In the genomic region with DNA sequence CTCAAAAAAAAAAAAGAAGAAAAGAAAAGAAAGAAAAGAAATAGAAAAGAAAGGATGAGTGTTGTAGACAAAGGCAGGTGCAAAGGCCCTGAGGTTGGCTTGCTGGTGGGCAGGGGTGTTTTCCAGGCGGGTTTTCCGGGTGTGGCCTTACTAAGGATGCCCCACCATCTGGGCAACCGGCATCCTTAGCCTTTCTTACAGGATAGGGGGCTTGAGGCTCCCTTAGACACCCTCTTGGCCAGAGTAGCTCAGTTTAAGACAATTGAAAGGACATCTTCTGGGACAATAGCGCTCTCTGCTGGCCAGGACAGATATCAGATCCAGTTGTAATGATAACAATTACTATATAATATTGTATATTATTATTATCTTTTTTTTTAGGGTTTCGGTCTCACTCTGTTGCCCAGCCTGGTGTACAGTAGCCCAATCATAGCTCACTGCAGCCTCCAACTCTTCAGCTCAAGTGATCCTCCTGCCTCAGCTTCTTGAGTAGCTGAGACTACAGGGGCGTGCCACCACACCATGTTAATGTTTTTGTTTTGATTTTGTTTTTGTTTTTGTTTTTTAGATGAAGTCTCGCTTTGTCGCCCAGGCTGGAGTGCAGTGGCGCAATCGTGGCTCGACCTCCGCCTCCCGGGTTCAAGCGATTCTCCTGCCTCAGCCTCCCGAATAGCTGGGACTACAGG, we compare ENCODE assay signal across 8 cellular contexts. TPM values are rescaled to one million over a fixed set of nuclear protein-coding genes. Genes with fewer than 3 reads are reported as not detected.
A peak's percentile ranks its signal among the peaks of the same experiment; 100 is the strongest.
DNase-seq lines count a peak whose midpoint lies in the region; ATAC-seq and TF ChIP-seq lines count a peak whose summit lies in the region.

No MANE protein-coding gene starts in this region.

- H3K27me3 Mint-ChIP-seq in activated CD8-positive, alpha-beta memory T cell treated with anti-CD3 and anti-CD28 coated beads, Interleukin-2, amount 10 ng/mL, durations not matched to agents 7 days and 5 days, result peaks cover 12% of the 10 kb centered on the region

- H3K4me1 ChIP-seq in HAP-1 (peaks cover 10% of the 10 kb centered on the region), psoas muscle (peaks cover 17% of the 10 kb centered on the region)

- H3K4me1 Mint-ChIP-seq in activated CD8-positive, alpha-beta memory T cell treated with anti-CD3 and anti-CD28 coated beads, Interleukin-2, amount 10 ng/mL, durations not matched to agents 7 days and 5 days, result peaks cover 27% of the 10 kb centered on the region

- TF ChIP-seq CTCF in psoas muscle (IDR thresholded peaks at IDR 0.05), result peak; percentile 37

- H3K36me3 Mint-ChIP-seq in activated CD8-positive, alpha-beta memory T cell treated with anti-CD3 and anti-CD28 coated beads, Interleukin-2, amount 10 ng/mL, durations not matched to agents 7 days and 5 days, result no peaks in the 10 kb centered on the region

- in situ Hi-C loops in HAP-1 (cut with MboI; ENCODE audit: low sequenced_read_pairs), result no loop called here

- no peak overlapping the region for H3K4me3 Mint-ChIP-seq in activated CD8-positive, alpha-beta memory T cell treated with anti-CD3 and anti-CD28 coated beads, Interleukin-2, amount 10 ng/mL, durations not matched to agents 7 days and 5 days

- H3K9me3 ChIP-seq in HAP-1 (no peaks in the 10 kb centered on the region), psoas muscle (no peaks in the 10 kb centered on the region)

- intact Hi-C loops in psoas muscle (cut with DNase I), result loop anchor here (5.0 kb wide), 1 partner anchor 42 kb away; no protein-coding TSS in a partner anchor

- H3K36me3 ChIP-seq in HAP-1 (replicated peaks) (no peaks in the 10 kb centered on the region), psoas muscle (ENCODE audit: insufficient read depth in 1 of 2, low read depth in 1 of 2) (peaks cover 0 to 17% of the 10 kb centered on the region in 2 donors)

- H3K4me3 ChIP-seq in HAP-1, result no peak overlapping the region
- no peak overlapping the region for H3K4me3 ChIP-seq in psoas muscle

- CTCF ChIA-PET in activated CD8-positive, alpha-beta memory T cell treated with anti-CD3 and anti-CD28 coated beads, Interleukin-2, amount 10 ng/mL, durations not matched to agents 7 days and 5 days (lab: Charles Lee), result interaction anchor here (0.5 to 7.5 kb wide), 61 partner anchors 8 to 439 kb away, joined by 3 to 147 read pairs (median 5); a partner anchor contains a TSS

- DNase-seq in Ammon's horn (ENCODE audit: low spot score) (peak; percentile 52), HAP-1 (ENCODE audit: low spot score in 2 of 2) (peak; percentile 49 to 81), NOMO-1 (lab: John Stamatoyannopoulos, UW; ENCODE audit: unreplicated experiment in 2 of 2) (peak; percentile 26 to 67), psoas muscle (no peak)
- DNase-seq in activated CD8-positive, alpha-beta memory T cell treated with anti-CD3 and anti-CD28 coated beads, Interleukin-2, amount 10 ng/mL, durations not matched to agents 7 days and 5 days, result peak; percentile 86

- H3K27me3 ChIP-seq in HAP-1 (ENCODE audit: low read depth) (no peaks in the 10 kb centered on the region), psoas muscle (ENCODE audit: insufficient read depth in 3 of 3, low read length in 2 of 3) (no peaks in the 10 kb centered on the region)

- H3K27ac ChIP-seq in psoas muscle, result no peak overlapping the region

- WGBS in psoas muscle, 3 donors, result 45 to 49% (median 46%) methylated on average over 15 of the region's 15 CpGs

- H3K9me3 Mint-ChIP-seq in activated CD8-positive, alpha-beta memory T cell treated with anti-CD3 and anti-CD28 coated beads, Interleukin-2, amount 10 ng/mL, durations not matched to agents 7 days and 5 days (ENCODE audit: low read depth), result no peaks in the 10 kb centered on the region

- no peak overlapping the region for H3K27ac Mint-ChIP-seq in activated CD8-positive, alpha-beta memory T cell treated with anti-CD3 and anti-CD28 coated beads, Interleukin-2, amount 10 ng/mL, durations not matched to agents 7 days and 5 days

- peak; percentile 21 for ATAC-seq in activated CD8-positive, alpha-beta memory T cell treated with anti-CD3 and anti-CD28 coated beads, Interleukin-2, amount 10 ng/mL, durations not matched to agents 7 days and 5 days
- ATAC-seq in esophagus mucosa, result peak; percentile 23
- no peak for ATAC-seq in psoas muscle
- ATAC-seq in HG03442 (IDR thresholded peaks at IDR 0.05; ENCODE audit: unreplicated experiment), result no peak
- no peak for ATAC-seq in GM18867 (IDR thresholded peaks at IDR 0.05; ENCODE audit: unreplicated experiment)

RNA-seq across cellular contexts. Expression of a gene that starts 1.4 kb away (rescaled TPM):
- total RNA-seq in activated CD8-positive, alpha-beta memory T cell treated with anti-CD3 and anti-CD28 coated beads, Interleukin-2, amount 10 ng/mL, durations not matched to agents 7 days and 5 days, result 10 to 100 TPM; 40.1 to 48.8 TPM
- total RNA-seq in esophagus mucosa (30.5 TPM), psoas muscle (10 to 100 TPM; 24.7 to 28.8 (median 27.1) TPM)
- 10 to 100 TPM; 15.9 to 33.4 (median 28.6) TPM for polyA plus RNA-seq in psoas muscle

RNA-seq across cellular contexts. Expression of a gene that starts 18.1 kb away (rescaled TPM):
- total RNA-seq in activated CD8-positive, alpha-beta memory T cell treated with anti-CD3 and anti-CD28 coated beads, Interleukin-2, amount 10 ng/mL, durations not matched to agents 7 days and 5 days, result 100 to 1,000 TPM; 267 to 315 TPM
- total RNA-seq in esophagus mucosa (79.8 TPM), psoas muscle (100 to 1,000 TPM; 117 to 143 (median 130) TPM)
- 100 to 1,000 TPM in 1 of 3 donors, 10 to 100 TPM in 2; 70.6 to 149 (median 74.1) TPM for polyA plus RNA-seq in psoas muscle

RNA-seq across cellular contexts. Expression of a gene that starts 45.6 kb away (rescaled TPM):
- total RNA-seq in activated CD8-positive, alpha-beta memory T cell treated with anti-CD3 and anti-CD28 coated beads, Interleukin-2, amount 10 ng/mL, durations not matched to agents 7 days and 5 days, result 100 to 1,000 TPM; 418 to 431 TPM
- total RNA-seq in esophagus mucosa, result 160 TPM
- total RNA-seq in psoas muscle, result 100 to 1,000 TPM; 112 to 189 (median 157) TPM
- 100 to 1,000 TPM in 2 of 3 donors, 10 to 100 TPM in 1; 70.6 to 148 (median 139) TPM for polyA plus RNA-seq in psoas muscle

Comparison
In these comparisons a context has a peak if more than half of its experiments do, and no peak if none do; other contexts are left out.
1. DNase-seq: peak in Ammon's horn (single experiment), HAP-1 (2 of 2), NOMO-1 (2 of 2) and activated CD8-positive, alpha-beta memory T cell treated with anti-CD3 and anti-CD28 coated beads, Interleukin-2, amount 10 ng/mL, durations not matched to agents 7 days and 5 days (single experiment); none in psoas muscle (0 of 2).
2. ATAC-seq: peak in activated CD8-positive, alpha-beta memory T cell treated with anti-CD3 and anti-CD28 coated beads, Interleukin-2, amount 10 ng/mL, durations not matched to agents 7 days and 5 days (single experiment) and esophagus mucosa (single experiment); none in psoas muscle (0 of 4), HG03442 (single experiment) and GM18867 (single experiment).